Comparison of ENCODE assay signal across 27 cellular contexts in genomic region chr1:56683569-56683968, GRCh38.
"Had no signal": no experiment of that assay in that cellular context is flagged by ENCODE, and none has a peak within 500 bp of the region (broad histone marks: within the 10 kb centered on the region; RNA-seq: fewer than 3 reads in every experiment).

No MANE protein-coding gene starts in this region.

- H3K4me1 ChIP-seq: stomach, suprapubic skin, testis, thyroid gland, tibial artery, tibial nerve, upper lobe of left lung, upper lobe of right lung, uterus, vagina had no signal

- FAIRE-seq: urothelium cell line had no signal

- H3K27me3 ChIP-seq: stomach, suprapubic skin, testis, thyroid gland, tibial artery, tibial nerve, transverse colon, upper lobe of left lung, upper lobe of right lung, uterus, vagina had no signal

- ATAC-seq: stimulated activated effector memory CD8-positive, alpha-beta T cell treated with anti-CD3 and anti-CD28 coated beads, Interleukin-12 subunit alpha, Interleukin-12 subunit beta, amount 100 ng/mL, for 72 hours; stimulated activated memory B cell treated with anti-CD40 and anti-IgM and Interleukin-4, amounts not matched to agents 10 μg/mL and 1 μg/mL and 100 μg/mL, for 72 hours; stimulated activated naive B cell treated with anti-CD40 and anti-IgM and Interleukin-4, amounts not matched to agents 10 μg/mL and 1 μg/mL and 100 μg/mL, for 72 hours; stimulated activated naive CD8-positive, alpha-beta T cell treated with anti-CD3 and anti-CD28 coated beads, Interleukin-15, amount 100 ng/mL, for 72 hours; stimulated activated naive CD8-positive, alpha-beta T cell treated with anti-CD3 and anti-CD28 coated beads, Interleukin-15, Interleukin-2, amounts not matched to agents 100 U/mL and 50 U/mL, for 24 hours; upper lobe of right lung had no signal

- DNase-seq: stimulated activated CD4-positive, alpha-beta T cell treated with anti-CD3 and anti-CD28 coated beads, Interleukin-2, amount 100 ng/mL, for 48 hours; stimulated activated CD4-positive, alpha-beta T cell treated with anti-CD3 and anti-CD28 coated beads, Interleukin-4, amount 100 ng/mL, for 1 hour; stimulated activated CD4-positive, alpha-beta T cell treated with anti-CD3 and anti-CD28 coated beads, Interleukin-4, amount 100 ng/mL, for 24 hours; stimulated activated CD4-positive, alpha-beta T cell treated with anti-CD3 and anti-CD28 coated beads, Interleukin-4, amount 100 ng/mL, for 4 hours; stimulated activated CD8-positive, alpha-beta memory T cell treated with anti-CD3 and anti-CD28 coated beads, Interleukin-4, amount 100 ng/mL, for 48 hours; stimulated activated naive B cell treated with anti-CD40 and anti-IgM and Interleukin-4, amounts not matched to agents 10 μg/mL and 1 μg/mL and 100 μg/mL, for 72 hours; stimulated activated naive CD4-positive, alpha-beta T cell; stimulated activated naive CD4-positive, alpha-beta T cell treated with Interleukin-2 at 50 U/mL for 16 hours; stimulated activated naive CD8-positive, alpha-beta T cell treated with anti-CD3 and anti-CD28 coated beads, Interleukin-15, amount 100 ng/mL, for 72 hours; stimulated activated naive CD8-positive, alpha-beta T cell treated with anti-CD3 and anti-CD28 coated beads, Interleukin-15, Interleukin-2, amounts not matched to agents 100 U/mL and 50 U/mL, for 24 hours; stomach; substantia nigra; testis; thyroid gland; tibial artery; transverse colon; trophoblast cell; upper lobe of left lung; upper lobe of right lung; uterus had no signal

- H3K9me3 ChIP-seq: stomach, suprapubic skin, testis, thoracic aorta, thyroid gland, tibial artery, tibial nerve, transverse colon, upper lobe of left lung, upper lobe of right lung, uterus, vagina had no signal

- H3K4me3 ChIP-seq: stomach, suprapubic skin, testis, thoracic aorta, thyroid gland, tibial artery, tibial nerve, transverse colon, upper lobe of left lung, upper lobe of right lung, uterus, vagina had no signal

- H3K27ac ChIP-seq: stomach, suprapubic skin, testis, thoracic aorta, thyroid gland, tibial artery, tibial nerve, transverse colon, upper lobe of left lung, upper lobe of right lung, uterus, vagina had no signal

- H3K36me3 ChIP-seq: stomach, suprapubic skin, thoracic aorta, thyroid gland, tibial artery, tibial nerve, transverse colon, upper lobe of left lung, upper lobe of right lung, uterus, vagina had no signal
